In genomic region chr3:141230293-141230692, GRCh38 we compare ENCODE assay signal across 11 cellular contexts. TPM values are rescaled to one million over a fixed set of nuclear protein-coding genes. Genes with fewer than 3 reads are reported as not detected.
DNase-seq lines count a peak whose midpoint lies in the region; ATAC-seq and TF ChIP-seq lines count a peak whose summit lies in the region.
"Had no signal": no experiment of that assay in that cellular context is flagged by ENCODE, and none has a peak within 500 bp of the region (broad histone marks: within the 10 kb centered on the region; RNA-seq: fewer than 3 reads in every experiment).

No MANE protein-coding gene starts in this region.

- ATAC-seq in HG02970 (IDR thresholded peaks at IDR 0.05; ENCODE audit: low FRiP score, unreplicated experiment): no peak
- no peak for ATAC-seq in HG03139 (IDR thresholded peaks at IDR 0.05; ENCODE audit: unreplicated experiment)

- H3K36me3 ChIP-seq in Karpas-422 (ENCODE audit: insufficient read depth, low read length): no peaks in the 10 kb centered on the region
- no peaks in the 10 kb centered on the region for H3K36me3 ChIP-seq in hepatocyte (replicated peaks; ENCODE audit: insufficient read depth, low read depth)
- H3K36me3 ChIP-seq: adrenal gland, left lung had no signal

- H3K27ac Mint-ChIP-seq in activated CD4-positive, alpha-beta T cell treated with anti-CD3 and anti-CD28 coated beads, Interleukin-2, amount 10 ng/mL, durations not matched to agents 7 days and 5 days: peak overlapping the region; percentile 97
- peak overlapping the region; percentile 40 to 87 (median 72) for H3K27ac Mint-ChIP-seq in brain
- H3K27ac Mint-ChIP-seq in osteocyte (ENCODE audit: unreplicated experiment): no peak overlapping the region

- H3K27me3 Mint-ChIP-seq in activated CD4-positive, alpha-beta T cell treated with anti-CD3 and anti-CD28 coated beads, Interleukin-2, amount 10 ng/mL, durations not matched to agents 7 days and 5 days: peaks cover 3% of the 10 kb centered on the region
- H3K27me3 Mint-ChIP-seq in brain (no peaks in the 10 kb centered on the region), osteocyte (ENCODE audit: unreplicated experiment) (no peaks in the 10 kb centered on the region)

- peaks cover 11% of the 10 kb centered on the region for H3K36me3 Mint-ChIP-seq in activated CD4-positive, alpha-beta T cell treated with anti-CD3 and anti-CD28 coated beads, Interleukin-2, amount 10 ng/mL, durations not matched to agents 7 days and 5 days (ENCODE audit: low read depth)
- H3K36me3 Mint-ChIP-seq in brain (peaks cover 8% of the 10 kb centered on the region), osteocyte (ENCODE audit: unreplicated experiment) (no peaks in the 10 kb centered on the region)

- H3K27me3 ChIP-seq in Karpas-422 (ENCODE audit: low read length) (no peaks in the 10 kb centered on the region), hepatocyte (no peaks in the 10 kb centered on the region)
- H3K27me3 ChIP-seq: adrenal gland, left lung had no signal

- H3K4me1 ChIP-seq in Karpas-422 (ENCODE audit: low read length) (peaks cover 13% of the 10 kb centered on the region), hepatocyte (ENCODE audit: insufficient read depth) (peaks cover 23% of the 10 kb centered on the region)

- peak overlapping the region; percentile 80 for H3K4me2 ChIP-seq in Karpas-422 (ENCODE audit: low read depth, low read length, poor library complexity, severe bottlenecking)
- no peak overlapping the region for H3K4me2 ChIP-seq in hepatocyte

- whole genome bisulfite sequencing in hepatocyte (ENCODE audit: low lambda C conversion rate, missing lambda C conversion rate): 97% methylated on average over 11 of the region's 11 CpGs

- TF ChIP-seq CTCF in brain (conservative IDR thresholded peaks at IDR 0.05) (no peak), osteocyte (IDR thresholded peaks at IDR 0.05) (no peak), hepatocyte (IDR thresholded peaks at IDR 0.05; ENCODE audit: poor library complexity) (no peak)

- no peaks in the 10 kb centered on the region for H3K9me3 ChIP-seq in Karpas-422 (ENCODE audit: low read length)
- no peaks in the 10 kb centered on the region for H3K9me3 ChIP-seq in hepatocyte (ENCODE audit: low read depth)
- H3K9me3 ChIP-seq: adrenal gland, left lung had no signal

- H3K27ac ChIP-seq in Karpas-422 (ENCODE audit: low read length) (no peak overlapping the region), hepatocyte (no peak overlapping the region)

- H3K4me1 Mint-ChIP-seq in activated CD4-positive, alpha-beta T cell treated with anti-CD3 and anti-CD28 coated beads, Interleukin-2, amount 10 ng/mL, durations not matched to agents 7 days and 5 days: peaks cover 47% of the 10 kb centered on the region
- H3K4me1 Mint-ChIP-seq in brain: peaks cover 74% of the 10 kb centered on the region
- H3K4me1 Mint-ChIP-seq in osteocyte (ENCODE audit: unreplicated experiment): peaks cover 38% of the 10 kb centered on the region

- no peak for DNase-seq in activated CD4-positive, alpha-beta T cell treated with anti-CD3 and anti-CD28 coated beads, Interleukin-2, amount 10 ng/mL, durations not matched to agents 7 days and 5 days
- no peak for DNase-seq in activated CD4-positive, alpha-beta T cell treated with anti-CD3 and anti-CD28 coated beads for 4 hours
- no peak for DNase-seq in Karpas-422
- peak; percentile 79 for DNase-seq in osteocyte (ENCODE audit: extremely low spot score, unreplicated experiment)
- DNase-seq in hepatocyte (ENCODE audit: low spot score): no peak
- DNase-seq: left lung, NCI-H1048 had no signal

- H3K4me3 Mint-ChIP-seq in activated CD4-positive, alpha-beta T cell treated with anti-CD3 and anti-CD28 coated beads, Interleukin-2, amount 10 ng/mL, durations not matched to agents 7 days and 5 days: peak overlapping the region; percentile 85
- peak overlapping the region; percentile 77 to 85 (median 82) for H3K4me3 Mint-ChIP-seq in brain
- H3K4me3 Mint-ChIP-seq in osteocyte (ENCODE audit: unreplicated experiment): peak overlapping the region; percentile 26

- H4K20me1 ChIP-seq in Karpas-422 (ENCODE audit: insufficient read depth, low read depth, low read length) (0 out of 2 replicates have a peak, but pooled peaks cover 6% of the 10 kb centered on the region), hepatocyte (ENCODE audit: insufficient read depth, poor library complexity, severe bottlenecking) (no peaks in the 10 kb centered on the region)

- H2AFZ ChIP-seq in Karpas-422 (ENCODE audit: low read length): no peak overlapping the region
- H2AFZ ChIP-seq in hepatocyte: no peak overlapping the region

- POLR2A ChIA-PET in activated CD4-positive, alpha-beta T cell treated with anti-CD3 and anti-CD28 coated beads, Interleukin-2, amount 10 ng/mL, durations not matched to agents 7 days and 5 days (lab: Charles Lee): no interaction called here

- CTCF ChIA-PET in activated CD4-positive, alpha-beta T cell treated with anti-CD3 and anti-CD28 coated beads, Interleukin-2, amount 10 ng/mL, durations not matched to agents 7 days and 5 days (lab: Charles Lee): interaction anchor here (1.3 to 4.6 kb wide), 5 partner anchors 11 to 229 kb away, joined by 3 to 36 read pairs (median 9); no protein-coding TSS in a partner anchor

- no peaks in the 10 kb centered on the region for H3K9me2 ChIP-seq in Karpas-422 (replicated peaks; ENCODE audit: insufficient read depth, low read length)
- no peaks in the 10 kb centered on the region for H3K9me2 ChIP-seq in hepatocyte (replicated peaks; ENCODE audit: insufficient read depth)

- H3K79me2 ChIP-seq in Karpas-422 (ENCODE audit: low read length) (no peaks in the 10 kb centered on the region), hepatocyte (peaks cover 10% of the 10 kb centered on the region)

- no peak overlapping the region for H3K9ac ChIP-seq in Karpas-422 (ENCODE audit: low read length)

- H3K9me3 Mint-ChIP-seq in activated CD4-positive, alpha-beta T cell treated with anti-CD3 and anti-CD28 coated beads, Interleukin-2, amount 10 ng/mL, durations not matched to agents 7 days and 5 days: no peaks in the 10 kb centered on the region
- H3K9me3 Mint-ChIP-seq in brain (peaks cover 1 to 14% (median 7%) of the 10 kb centered on the region in 5 experiments), osteocyte (ENCODE audit: unreplicated experiment) (peaks cover 6% of the 10 kb centered on the region)

- H3K4me3 ChIP-seq in Karpas-422 (ENCODE audit: low read length) (peak overlapping the region; percentile 76; the same call in 1 of the 2 replicates), hepatocyte (no peak overlapping the region)

RNA-seq across cellular contexts. Expression of gene PXYLP1, which starts 1.3 kb away (rescaled TPM):
- 10 to 100 TPM; 11.9 to 12.1 TPM for total RNA-seq in activated CD4-positive, alpha-beta T cell treated with anti-CD3 and anti-CD28 coated beads, Interleukin-2, amount 10 ng/mL, durations not matched to agents 7 days and 5 days
- total RNA-seq in Karpas-422 (2014; rRNA removed; shearing (Covaris generic); ENCODE audit: low replicate concordance): 1.7 and 4.6 TPM in 2 replicates
- 21.3 TPM for polyA plus RNA-seq in brain (ENCODE audit: insufficient read depth, low read depth, low replicate concordance)
- 21.2 and 21.9 TPM in 2 replicates for total RNA-seq in osteocyte
- total RNA-seq in hepatocyte: 25.8 and 29.2 TPM in 2 replicates
- polyA plus RNA-seq in hepatocyte: 14.5 and 21.3 TPM in 2 replicates

Comparison
In these comparisons a context has a peak if more than half of its experiments do, and no peak if none do; other contexts are left out.
1. H3K4me3 Mint-ChIP-seq: peak in every context shown above with its lines; median percentile 85 in activated CD4-positive, alpha-beta T cell treated with anti-CD3 and anti-CD28 coated beads, Interleukin-2, amount 10 ng/mL, durations not matched to agents 7 days and 5 days; 82 in brain; 26 in osteocyte.